8 cellular contexts compared by ENCODE assay signal in the genomic region with DNA sequence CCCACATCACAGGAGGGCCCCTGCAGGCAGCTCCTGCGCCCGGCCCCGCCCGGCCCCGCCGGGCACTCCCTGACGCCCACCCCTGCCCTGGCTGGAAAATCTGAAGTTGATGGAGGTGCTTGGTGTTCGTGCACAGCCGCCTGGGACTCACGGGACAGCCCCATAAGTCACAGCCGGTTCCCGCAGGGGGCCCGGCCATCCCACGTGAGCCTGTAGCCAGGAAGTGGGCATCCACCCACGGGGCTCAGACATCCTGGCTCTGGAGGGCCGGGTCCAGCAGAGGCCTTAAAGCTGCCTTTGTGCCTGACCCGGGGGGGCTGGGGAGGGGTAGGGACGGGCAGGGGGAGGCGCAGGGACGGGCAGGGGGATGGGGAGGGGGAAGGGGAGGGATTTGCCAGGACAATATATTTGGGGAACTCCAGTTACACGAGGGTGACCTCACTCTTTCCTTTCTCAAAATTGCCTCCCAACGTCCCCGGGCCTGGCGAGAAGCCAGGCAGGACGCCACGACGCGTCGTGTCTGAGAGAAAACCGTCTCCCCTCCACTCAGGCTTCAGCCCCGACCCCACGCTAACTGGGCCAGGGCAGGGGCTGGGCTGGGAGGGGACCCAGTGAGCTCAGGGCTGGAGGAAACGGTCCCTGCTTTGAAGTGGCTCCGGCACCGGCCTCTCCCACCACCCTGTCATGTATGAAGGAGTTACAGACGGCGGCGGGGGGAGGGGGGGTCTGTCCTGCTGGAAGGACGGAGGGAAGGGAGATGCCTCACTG.
DNase-seq lines count a peak whose midpoint lies in the region; ATAC-seq and TF ChIP-seq lines count a peak whose summit lies in the region.

No MANE protein-coding gene starts in this region.

- ATAC-seq in RWPE2 (ENCODE audit: low read depth): no peak
- ATAC-seq in memory B cell (ENCODE audit: low read depth): peak; percentile 58

- TF ChIP-seq CTCF in breast epithelium (IDR thresholded peaks at IDR 0.05): no peak
- no peak for TF ChIP-seq CTCF in mammary epithelial cell (conservative IDR thresholded peaks at IDR 0.05 in 1 of 2, IDR thresholded peaks at IDR 0.05 in 1 of 2; ENCODE audit: extremely low read depth in 1 of 2, insufficient read depth in 1 of 2, low read depth in 1 of 2, low read length in 2 of 2)
- no peak for TF ChIP-seq CTCF in RWPE2 (IDR thresholded peaks at IDR 0.05; ENCODE audit: poor library complexity, severe bottlenecking)

- dilution Hi-C loops in mammary epithelial cell (cut with HindIII; ENCODE audit: low sequenced_read_pairs): no loop called here

- no peaks in the 10 kb centered on the region for H3K27me3 Mint-ChIP-seq in memory B cell

- no peak overlapping the region for H3K4me2 ChIP-seq in mammary epithelial cell (ENCODE audit: insufficient read depth, low read depth, low read length)

- no peaks in the 10 kb centered on the region for H4K20me1 ChIP-seq in mammary epithelial cell (ENCODE audit: insufficient read depth, low read length)

- no peaks in the 10 kb centered on the region for H3K79me2 ChIP-seq in mammary epithelial cell (ENCODE audit: insufficient read depth, low read length)

- H3K9ac ChIP-seq in mammary epithelial cell (ENCODE audit: insufficient read depth, low read length): no peak overlapping the region

- in situ Hi-C loops in mammary epithelial cell (cut with MboI; ENCODE audit: low sequenced_read_pairs in 2 of 2): no loop called here

- TF ChIP-seq POLR2A in breast epithelium (IDR thresholded peaks at IDR 0.05): no peak

- H3K9me3 ChIP-seq in breast epithelium: no peaks in the 10 kb centered on the region
- H3K9me3 ChIP-seq in mammary epithelial cell (replicated peaks; ENCODE audit: insufficient read depth, low read length): no peaks in the 10 kb centered on the region
- H3K9me3 ChIP-seq in RWPE2 (ENCODE audit: severe bottlenecking): no peaks in the 10 kb centered on the region

- H3K36me3 Mint-ChIP-seq in memory B cell: peaks cover 15% of the 10 kb centered on the region

- CTCF ChIA-PET in mammary epithelial cell (lab: Charles Lee; ENCODE audit: low non-redundant PET): no interaction called here

- H3K4me3 Mint-ChIP-seq in memory B cell: peak overlapping the region; percentile 70

- DNase-seq in breast epithelium (ENCODE audit: low spot score in 2 of 2) (no peak), mammary epithelial cell (no peak), RWPE2 (ENCODE audit: low spot score) (peak; percentile 61), memory B cell (ENCODE audit: low spot score in 2 of 2) (peak; percentile 56 to 60), NCI-H1694 (lab: John Stamatoyannopoulos, UW) (no peak), DMS 273 treated with DMSO at 0.1 percent for 48 hours (lab: John Stamatoyannopoulos, UW) (no peak)
- DNase-seq in activated naive CD4-positive, alpha-beta T cell treated with anti-CD3 and anti-CD28 coated beads, Interleukin-2, amount 50 U/mL, for 16 hours: peak; percentile 91
- peak; percentile 80 for DNase-seq in stimulated activated CD8-positive, alpha-beta memory T cell treated with anti-CD3 and anti-CD28 coated beads, Interleukin-7, amount 100 ng/mL, for 24 hours (ENCODE audit: low read depth)

- H3K4me1 ChIP-seq in breast epithelium: peaks cover 0 to 9% of the 10 kb centered on the region in 2 donors
- peaks cover 3% of the 10 kb centered on the region for H3K4me1 ChIP-seq in mammary epithelial cell (ENCODE audit: insufficient read depth, low read length)
- H3K4me1 ChIP-seq in RWPE2 (ENCODE audit: insufficient read depth, poor library complexity, severe bottlenecking): peaks cover 7% of the 10 kb centered on the region

- H3K27ac Mint-ChIP-seq in memory B cell: peak overlapping the region; percentile 100

- peaks cover 3% of the 10 kb centered on the region for H3K9me3 Mint-ChIP-seq in memory B cell

- intact Hi-C loops in breast epithelium (cut with DNase I; ENCODE audit: low total_unique reads): no loop called here
- intact Hi-C loops in mammary epithelial cell (cut with micrococcal nuclease): no loop called here

- H3K36me3 ChIP-seq in breast epithelium (no peaks in the 10 kb centered on the region), mammary epithelial cell (ENCODE audit: insufficient read depth, low read length) (no peaks in the 10 kb centered on the region), RWPE2 (ENCODE audit: low read depth) (no peaks in the 10 kb centered on the region)

- 22% methylated on average over 15 of the region's 39 CpGs for WGBS in mammary epithelial cell (ENCODE audit: low coverage, missing lambda C conversion rate)

- no peak overlapping the region for H2AFZ ChIP-seq in mammary epithelial cell (ENCODE audit: low read depth, low read length)

- peak overlapping the region; percentile 4 to 53 (median 15) for H3K4me3 ChIP-seq in breast epithelium
- no peak overlapping the region for H3K4me3 ChIP-seq in mammary epithelial cell (replicated peaks in 1 of 3; ENCODE audit: insufficient read depth in 1 of 3, low read depth in 2 of 3, low read length in 3 of 3)
- H3K4me3 ChIP-seq in RWPE2 (ENCODE audit: severe bottlenecking): no peak overlapping the region

- no TSS peak for BruUV-seq in mammary epithelial cell (replicated peaks; lab: Mats Ljungman, UMichigan)

- H3K27me3 ChIP-seq in breast epithelium: no peaks in the 10 kb centered on the region
- H3K27me3 ChIP-seq in mammary epithelial cell (ENCODE audit: insufficient read depth, low read length): no peaks in the 10 kb centered on the region
- H3K27me3 ChIP-seq in RWPE2 (ENCODE audit: insufficient read depth, poor library complexity, severe bottlenecking): no peaks in the 10 kb centered on the region

- H3K4me1 Mint-ChIP-seq in memory B cell: peaks cover 29% of the 10 kb centered on the region

- H3K27ac ChIP-seq in breast epithelium (peak overlapping the region; percentile 75 to 92), mammary epithelial cell (ENCODE audit: insufficient read depth, low read depth, low read length) (no peak overlapping the region), RWPE2 (ENCODE audit: poor library complexity, severe bottlenecking) (no peak overlapping the region)

Comparison
In these comparisons a context has a peak if more than half of its experiments do, and no peak if none do; other contexts are left out.
1. H3K27ac ChIP-seq: peak in breast epithelium (2 of 2); none in mammary epithelial cell (single experiment) and RWPE2 (single experiment).
2. H3K4me3 ChIP-seq: peak in breast epithelium (3 of 3); none in mammary epithelial cell (0 of 3) and RWPE2 (single experiment).
3. DNase-seq: peak in RWPE2 (single experiment), activated naive CD4-positive, alpha-beta T cell treated with anti-CD3 and anti-CD28 coated beads, Interleukin-2, amount 50 U/mL, for 16 hours (single experiment), memory B cell (2 of 2) and stimulated activated CD8-positive, alpha-beta memory T cell treated with anti-CD3 and anti-CD28 coated beads, Interleukin-7, amount 100 ng/mL, for 24 hours (single experiment); none in breast epithelium (0 of 2), mammary epithelial cell (single experiment), NCI-H1694 (single experiment) and DMS 273 treated with DMSO at 0.1 percent for 48 hours (single experiment).